ENCODE assay signal across 8 cellular contexts in the genomic region with DNA sequence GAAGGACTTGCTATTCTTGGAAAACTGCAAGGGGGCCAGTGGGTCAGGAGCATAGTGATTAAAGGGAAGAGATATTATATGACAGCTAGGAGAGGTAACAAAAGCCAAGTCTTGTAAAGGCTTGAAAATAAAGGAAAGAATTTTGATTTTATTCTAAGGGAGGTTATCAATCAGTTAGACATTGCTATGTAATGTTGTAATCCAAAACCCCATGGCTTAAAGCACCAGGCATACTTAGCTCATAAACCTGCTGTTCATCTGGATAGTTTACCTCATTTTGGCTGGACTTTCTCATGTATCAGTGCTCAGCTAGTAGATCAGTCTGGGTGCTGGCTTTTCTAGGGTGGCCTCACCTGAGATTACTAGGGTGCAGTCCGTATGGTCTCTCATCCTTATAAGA.
"Had no signal": no experiment of that assay in that cellular context is flagged by ENCODE, and none has a peak within 500 bp of the region (broad histone marks: within the 10 kb centered on the region; RNA-seq: fewer than 3 reads in every experiment).

No MANE protein-coding gene starts in this region.

- H3K4me1 Mint-ChIP-seq: IgD-negative memory B cell had no signal

- H3K4me3 ChIP-seq: K562 had no signal

- H3K27ac Mint-ChIP-seq: IgD-negative memory B cell had no signal

- H3K4me3 Mint-ChIP-seq: IgD-negative memory B cell had no signal

- H3K27me3 Mint-ChIP-seq: IgD-negative memory B cell had no signal

- H3K9ac ChIP-seq: KMS-11 had no signal

- H3K36me3 Mint-ChIP-seq: IgD-negative memory B cell had no signal

- DNase-seq: IMR-90, KBM-7, KG1 had no signal

- ATAC-seq: HepG2, K562 had no signal

- H3K27ac ChIP-seq: HL-60, KMS-11 had no signal
